ENCODE assay signal across 8 cellular contexts in the genomic region with DNA sequence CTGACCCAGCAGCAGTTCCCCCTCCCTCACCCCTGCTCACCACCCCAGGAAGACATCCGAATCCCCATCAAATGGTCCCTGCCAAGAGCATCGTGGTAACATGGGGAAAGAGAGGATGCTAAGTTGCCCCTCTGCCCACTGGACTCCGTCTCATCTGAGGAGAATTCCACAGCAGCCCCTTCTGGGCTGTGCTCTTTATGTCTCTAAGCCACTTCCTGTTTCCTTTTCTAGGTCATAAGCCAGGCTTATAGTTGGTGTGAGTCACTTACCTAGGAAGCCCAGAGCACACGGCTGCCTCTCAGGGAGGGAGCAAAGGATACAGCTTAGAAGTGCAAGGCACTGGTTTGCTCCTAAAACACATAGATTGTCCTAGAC.
DNase-seq lines count a peak whose midpoint lies in the region; ATAC-seq and TF ChIP-seq lines count a peak whose summit lies in the region.

No MANE protein-coding gene starts in this region.

- BruUV-seq in Caco-2 (replicated peaks; lab: Mats Ljungman, UMichigan), result no TSS peak

- H4K12ac ChIP-seq in trophoblast cell (ENCODE audit: low read depth, low read length), result peak overlapping the region; percentile 46

- intact Hi-C loops in Caco-2 (cut with micrococcal nuclease; ENCODE audit: unreplicated experiment) (no loop called here), colonic mucosa (cut with DNase I) (loop anchor here (5.0 to 10.0 kb wide), 2 partner anchors 54 to 173 kb away; no protein-coding TSS in a partner anchor)

- WGBS in trophoblast cell (ENCODE audit: extremely low coverage, insufficient coverage, insufficient read length), result no CpG with 5 or more reads among the region's 4 CpGs

- peak overlapping the region; percentile 95 for H4K91ac ChIP-seq in trophoblast cell (ENCODE audit: low read depth, low read length)

- H3K4me3 ChIP-seq in Caco-2 (ENCODE audit: low read depth, low read length), result no peak overlapping the region
- no peak overlapping the region for H3K4me3 ChIP-seq in colonic mucosa
- no peak overlapping the region for H3K4me3 ChIP-seq in trophoblast cell (ENCODE audit: low read depth, low read length)

- peak; percentile 23 for ATAC-seq in HG03108 (IDR thresholded peaks at IDR 0.05; ENCODE audit: unreplicated experiment)
- no peak for ATAC-seq in HG03025 (IDR thresholded peaks at IDR 0.05; ENCODE audit: low FRiP score, unreplicated experiment)
- no peak for ATAC-seq in GM21576 (IDR thresholded peaks at IDR 0.05; ENCODE audit: unreplicated experiment)

- H2BK120ac ChIP-seq in trophoblast cell (ENCODE audit: insufficient read depth, low read length, poor library complexity), result peak overlapping the region; percentile 100

- H2AK5ac ChIP-seq in trophoblast cell (ENCODE audit: low read length), result peak overlapping the region; percentile 86

- no peaks in the 10 kb centered on the region for H3K36me3 Mint-ChIP-seq in Caco-2 (ENCODE audit: insufficient read depth, unreplicated experiment)

- H3K4me1 Mint-ChIP-seq in Caco-2 (ENCODE audit: low read depth, unreplicated experiment), result peaks cover 5% of the 10 kb centered on the region

- peak overlapping the region; percentile 7 for H3K27ac ChIP-seq in colonic mucosa
- peak overlapping the region; percentile 87 for H3K27ac ChIP-seq in trophoblast cell (ENCODE audit: low read depth, low read length)

- CTCF ChIA-PET in Caco-2 (lab: Charles Lee), result no interaction called here

- no peaks in the 10 kb centered on the region for H3K9me3 ChIP-seq in Caco-2
- H3K9me3 ChIP-seq in colonic mucosa, result no peaks in the 10 kb centered on the region
- peaks cover 2% of the 10 kb centered on the region for H3K9me3 ChIP-seq in trophoblast cell (ENCODE audit: insufficient read depth, low read depth, low read length)

- peak overlapping the region; percentile 97 for H3K18ac ChIP-seq in trophoblast cell (ENCODE audit: low read length)

- peak overlapping the region; percentile 63 for H3K27ac Mint-ChIP-seq in Caco-2 (ENCODE audit: unreplicated experiment)

- no peak overlapping the region for H3K23ac ChIP-seq in trophoblast cell (ENCODE audit: low read length)

- H2AFZ ChIP-seq in trophoblast cell (ENCODE audit: insufficient read depth, low read length, poor library complexity), result peak overlapping the region; percentile 78

- TF ChIP-seq CTCF in Caco-2 (IDR thresholded peaks at IDR 0.05; ENCODE audit: insufficient read depth in 1 of 2, low read depth in 1 of 2, low read length in 1 of 2, severe bottlenecking in 1 of 2, unreplicated experiment in 1 of 2), result no peak
- TF ChIP-seq CTCF in colonic mucosa (IDR thresholded peaks at IDR 0.05), result no peak

- H3K27me3 ChIP-seq in Caco-2 (replicated peaks; ENCODE audit: control insufficient read depth, insufficient read depth, low read length), result no peaks in the 10 kb centered on the region
- no peaks in the 10 kb centered on the region for H3K27me3 ChIP-seq in colonic mucosa
- H3K27me3 ChIP-seq in trophoblast cell (ENCODE audit: insufficient read depth, low read length), result no peaks in the 10 kb centered on the region

- H3K36me3 ChIP-seq in Caco-2 (ENCODE audit: control insufficient read depth, insufficient read depth, low read length) (no peaks in the 10 kb centered on the region), colonic mucosa (no peaks in the 10 kb centered on the region), trophoblast cell (ENCODE audit: control insufficient read depth in 1 of 2, insufficient read depth in 2 of 2, low read length in 2 of 2) (no peaks in the 10 kb centered on the region)

- H3K4me3 Mint-ChIP-seq in Caco-2 (ENCODE audit: unreplicated experiment), result no peak overlapping the region

- H3K79me2 ChIP-seq in trophoblast cell (ENCODE audit: control insufficient read depth, insufficient read depth, low read length, poor library complexity), result peaks cover 14% of the 10 kb centered on the region

- H3K9me3 Mint-ChIP-seq in Caco-2 (ENCODE audit: unreplicated experiment), result no peaks in the 10 kb centered on the region

- H3K27me3 Mint-ChIP-seq in Caco-2 (ENCODE audit: insufficient read depth, unreplicated experiment), result no peaks in the 10 kb centered on the region

- H3K9ac ChIP-seq in colonic mucosa (ENCODE audit: low read depth in 2 of 2, low read length in 2 of 2), result peak overlapping the region in 1 of 2 donors; percentile 67
- no peak overlapping the region for H3K9ac ChIP-seq in trophoblast cell (ENCODE audit: low read length)

- H3K4ac ChIP-seq in trophoblast cell (ENCODE audit: low read depth, low read length), result peak overlapping the region; percentile 82

- peak overlapping the region; percentile 81 for H3K14ac ChIP-seq in trophoblast cell (ENCODE audit: low read length)

- peaks cover 37% of the 10 kb centered on the region for H3K4me1 ChIP-seq in Caco-2
- H3K4me1 ChIP-seq in colonic mucosa, result peaks cover 17% of the 10 kb centered on the region
- H3K4me1 ChIP-seq in trophoblast cell (ENCODE audit: control insufficient read depth in 1 of 2, insufficient read depth in 2 of 2, low read length in 2 of 2), result peaks cover 46 to 64% of the 10 kb centered on the region in 2 experiments

- DNase-seq in Caco-2 (peak in 1 of 2 experiments; percentile 9), T-helper 9 cell (peak; percentile 19), colonic mucosa (no peak), trophoblast cell (peak; percentile 47 to 79), iPS-NIHi11 (ENCODE audit: low spot score) (no peak)

- H3K79me1 ChIP-seq in trophoblast cell (ENCODE audit: low read length), result peaks cover 63% of the 10 kb centered on the region

- H2BK5ac ChIP-seq in trophoblast cell (ENCODE audit: low read depth, low read length, poor library complexity), result peak overlapping the region; percentile 98

- H2BK12ac ChIP-seq in trophoblast cell (ENCODE audit: low read length), result peak overlapping the region; percentile 98

- POLR2A ChIA-PET in Caco-2 (lab: Charles Lee), result no interaction called here

- peak overlapping the region; percentile 94 for H4K8ac ChIP-seq in trophoblast cell (ENCODE audit: low read depth, low read length)

- peak overlapping the region; percentile 10 for H3K4me2 ChIP-seq in trophoblast cell (ENCODE audit: low read length)

Comparison
In these comparisons a context has a peak if more than half of its experiments do, and no peak if none do; other contexts are left out.
1. DNase-seq: peak in T-helper 9 cell (single experiment) and trophoblast cell (2 of 2); none in colonic mucosa (single experiment) and iPS-NIHi11 (single experiment).